ENCODE assay signal across 9 cellular contexts in genomic region chr14:37196604-37197420, GRCh38. TPM values are rescaled to one million over a fixed set of nuclear protein-coding genes. Genes with fewer than 3 reads are reported as not detected.
DNase-seq lines count a peak whose midpoint lies in the region; ATAC-seq and TF ChIP-seq lines count a peak whose summit lies in the region.
"Had no signal": no experiment of that assay in that cellular context is flagged by ENCODE, and none has a peak within 500 bp of the region (broad histone marks: within the 10 kb centered on the region; RNA-seq: fewer than 3 reads in every experiment).

No MANE protein-coding gene starts in this region.

- H3K27ac ChIP-seq in iPS-18a (ENCODE audit: low read length), result no peak overlapping the region
- H3K27ac ChIP-seq in skeletal muscle tissue (ENCODE audit: low read depth, low read length), result peak overlapping the region; percentile 91

- no peaks in the 10 kb centered on the region for H3K36me3 ChIP-seq in iPS-18a (ENCODE audit: control insufficient read depth, low read depth, low read length)
- H3K36me3 ChIP-seq in skeletal muscle tissue (ENCODE audit: control insufficient read depth in 3 of 3, insufficient read depth in 3 of 3, low read length in 3 of 3), result no peaks in the 10 kb centered on the region

- H3K4me1 ChIP-seq in iPS-18a (ENCODE audit: control insufficient read depth, low read depth, low read length), result no peaks in the 10 kb centered on the region
- peaks cover 0 to 9% (median 3%) of the 10 kb centered on the region in 3 donors for H3K4me1 ChIP-seq in skeletal muscle tissue (ENCODE audit: control insufficient read depth in 3 of 3, insufficient read depth in 3 of 3, low read length in 3 of 3)

- H3K9me3 Mint-ChIP-seq in HFFc6, result no peaks in the 10 kb centered on the region
- no peaks in the 10 kb centered on the region for H3K9me3 Mint-ChIP-seq in activated naive CD8-positive, alpha-beta T cell (ENCODE audit: low read depth)

- peaks cover 5% of the 10 kb centered on the region for H3K27me3 Mint-ChIP-seq in HFFc6 (ENCODE audit: insufficient read depth)
- H3K27me3 Mint-ChIP-seq in activated naive CD8-positive, alpha-beta T cell, result peaks cover 10% of the 10 kb centered on the region

- DNase-seq in HFFc6, result no peak
- no peak for DNase-seq in NCI-H2029 (lab: John Stamatoyannopoulos, UW)
- DNase-seq in SK-N-DZ (ENCODE audit: low spot score), result no peak
- DNase-seq in cortex of kidney (lab: John Stamatoyannopoulos, UW), result no peak

- no peaks in the 10 kb centered on the region for H3K9me3 ChIP-seq in iPS-18a (ENCODE audit: control insufficient read depth, low read depth, low read length)
- H3K9me3 ChIP-seq in skeletal muscle tissue (ENCODE audit: control insufficient read depth in 3 of 3, low read length in 3 of 3), result no peaks in the 10 kb centered on the region

- H3K27ac Mint-ChIP-seq in HFFc6, result peak overlapping the region; percentile 99
- no peak overlapping the region for H3K27ac Mint-ChIP-seq in activated naive CD8-positive, alpha-beta T cell
- H3K27ac Mint-ChIP-seq: activated CD4-positive, alpha-beta memory T cell treated with anti-CD3 and anti-CD28 coated beads, Interleukin-2, amount 10 ng/mL, durations not matched to agents 7 days and 5 days had no signal

- H3K27me3 ChIP-seq in iPS-18a (ENCODE audit: control insufficient read depth, insufficient read depth, low read length) (no peaks in the 10 kb centered on the region), skeletal muscle tissue (ENCODE audit: control insufficient read depth in 3 of 3, insufficient read depth in 3 of 3, low read length in 3 of 3) (no peaks in the 10 kb centered on the region)

- no peak for ATAC-seq in HG02642 (IDR thresholded peaks at IDR 0.05; ENCODE audit: poor library complexity, unreplicated experiment)

- H3K4me3 ChIP-seq in iPS-18a (ENCODE audit: low read length), result peak overlapping the region; percentile 72
- peak overlapping the region; percentile 83 to 96 (median 88) for H3K4me3 ChIP-seq in skeletal muscle tissue (ENCODE audit: low read length in 3 of 3)

- no peak for TF ChIP-seq CTCF in HFFc6 (IDR thresholded peaks at IDR 0.05)

- peak overlapping the region; percentile 67 for H3K9ac ChIP-seq in iPS-18a (ENCODE audit: low read length)
- H3K9ac ChIP-seq in skeletal muscle tissue (ENCODE audit: low read depth in 1 of 3, low read length in 3 of 3), result peak overlapping the region; percentile 85 to 92 (median 92)

- peaks cover 41% of the 10 kb centered on the region for H3K4me1 Mint-ChIP-seq in HFFc6 (ENCODE audit: low read depth)
- peaks cover 14% of the 10 kb centered on the region for H3K4me1 Mint-ChIP-seq in activated naive CD8-positive, alpha-beta T cell (ENCODE audit: low read depth)

- H3K4me3 Mint-ChIP-seq in HFFc6, result peak overlapping the region; percentile 98
- H3K4me3 Mint-ChIP-seq in activated naive CD8-positive, alpha-beta T cell, result peak overlapping the region; percentile 72

- no peaks in the 10 kb centered on the region for H3K36me3 Mint-ChIP-seq in HFFc6 (ENCODE audit: low read depth)
- H3K36me3 Mint-ChIP-seq in activated naive CD8-positive, alpha-beta T cell, result no peaks in the 10 kb centered on the region

RNA-seq across cellular contexts. Expression of gene MIPOL1, which starts 0.9 kb away (rescaled TPM):
- 1 to 10 TPM; 6.5 to 7.7 (median 6.8) TPM for total RNA-seq in HFFc6 (2021; fragmentation: NEBNext Ultra II Directional; extraction: Animal tissue kit (Norgen Biotek cat#: 25700))
- 16.7 TPM for total RNA-seq in skeletal muscle tissue
- 0.08 and 0.17 TPM in 2 replicates for polyA plus RNA-seq in SK-N-DZ (2014; cell fraction: cytosol; rRNA removed)
- 0.14 and 0.29 TPM in 2 replicates for polyA plus RNA-seq in SK-N-DZ (2014; cell fraction: nucleus; rRNA removed)

RNA-seq across cellular contexts. Expression of gene SLC25A21, which starts 24.4 kb away (rescaled TPM):
- 1 to 10 TPM in 1 of 6 experiments, under 1 TPM in 5; 0.33 to 1.1 (median 0.47) TPM for total RNA-seq in HFFc6 (2021; fragmentation: NEBNext Ultra II Directional; extraction: Animal tissue kit (Norgen Biotek cat#: 25700))
- 2.1 TPM for total RNA-seq in skeletal muscle tissue
- polyA plus RNA-seq in SK-N-DZ (2014; cell fraction: cytosol; rRNA removed), result not detected in 2 replicates
- not detected in 2 replicates for polyA plus RNA-seq in SK-N-DZ (2014; cell fraction: nucleus; rRNA removed)
- total RNA-seq: activated CD4-positive, alpha-beta memory T cell treated with anti-CD3 and anti-CD28 coated beads, Interleukin-2, amount 10 ng/mL, durations not matched to agents 7 days and 5 days had no signal
